In genomic region chr17:57327176-57327970, GRCh38 we compare ENCODE assay signal across 26 cellular contexts.
DNase-seq lines count a peak whose midpoint lies in the region; ATAC-seq, FAIRE-seq and TF ChIP-seq lines count a peak whose summit lies in the region.
"Had no signal": no experiment of that assay in that cellular context is flagged by ENCODE, and none has a peak within 500 bp of the region (broad histone marks: within the 10 kb centered on the region; RNA-seq: fewer than 3 reads in every experiment).

No MANE protein-coding gene starts in this region.

- peaks cover 16 to 38% of the 10 kb centered on the region in 2 experiments for H3K36me3 ChIP-seq in HepG2 (replicated peaks in 1 of 2; ENCODE audit: control insufficient read depth in 1 of 2, insufficient read depth in 2 of 2, low read length in 2 of 2)
- H3K36me3 ChIP-seq in right lobe of liver, result no peaks in the 10 kb centered on the region
- H3K36me3 ChIP-seq in hepatocyte (replicated peaks; ENCODE audit: insufficient read depth, low read depth), result no peaks in the 10 kb centered on the region
- no peaks in the 10 kb centered on the region; the same call in 1 of the 2 replicates for H3K36me3 ChIP-seq in H7 (replicated peaks; ENCODE audit: control insufficient read depth, insufficient read depth, low read length)
- H3K36me3 ChIP-seq: lower lobe of right lung had no signal

- TF ChIP-seq CTCF in HepG2 (CRISPR knock-in tag; IDR thresholded peaks at IDR 0.05) (no peak), right lobe of liver (IDR thresholded peaks at IDR 0.05) (no peak), hepatocyte (IDR thresholded peaks at IDR 0.05; ENCODE audit: poor library complexity) (no peak)

- H3K4me1 ChIP-seq in HepG2 (ENCODE audit: insufficient read depth, low read length) (peaks cover 43% of the 10 kb centered on the region), right lobe of liver (peaks cover 0 to 3% (median 0%) of the 10 kb centered on the region in 4 donors), hepatocyte (ENCODE audit: insufficient read depth) (no peaks in the 10 kb centered on the region)
- H3K4me1 ChIP-seq: lower lobe of right lung had no signal

- 96% methylated on average over 6 of the region's 6 CpGs for WGBS in HepG2 (ENCODE audit: low lambda C conversion rate)
- WGBS in right lobe of liver (ENCODE audit: insufficient coverage, low coverage, low lambda C conversion rate, missing lambda C conversion rate), result 93% methylated on average over 6 of the region's 6 CpGs
- WGBS in hepatocyte (ENCODE audit: low lambda C conversion rate, missing lambda C conversion rate), result 95% methylated on average over 6 of the region's 6 CpGs

- in situ Hi-C loops in HepG2 (cut with HindIII; ENCODE audit: extremely low pct_ligation_motif_present, low pct_unique_long_range_greater_than_20kb), result no loop called here

- H4K20me1 ChIP-seq in HepG2 (ENCODE audit: insufficient read depth, low read length), result peaks cover 6% of the 10 kb centered on the region; the same call in 1 of the 2 replicates
- peaks cover 3% of the 10 kb centered on the region for H4K20me1 ChIP-seq in hepatocyte (ENCODE audit: insufficient read depth, poor library complexity, severe bottlenecking)

- no peak for TF ChIP-seq POLR2A in HepG2 (IDR thresholded peaks at IDR 0.05; ENCODE audit: insufficient read depth in 1 of 2, low read depth in 2 of 2, low read length in 2 of 2)
- TF ChIP-seq POLR2A in right lobe of liver (IDR thresholded peaks at IDR 0.05), result no peak

- no peak overlapping the region for H3K9ac ChIP-seq in HepG2 (ENCODE audit: insufficient read depth, low read depth, low read length)

- POLR2A ChIA-PET in activated CD4-positive, alpha-beta T cell treated with anti-CD3 and anti-CD28 coated beads, Interleukin-2, amount 10 ng/mL, durations not matched to agents 7 days and 5 days (lab: Charles Lee), result interaction anchor here (0.8 kb wide), 1 partner anchor 144 kb away, joined by 3 read pairs; no protein-coding TSS in a partner anchor
- POLR2A ChIA-PET in HepG2 (lab: Yijun Ruan, JAX), result interaction anchor here (1.1 to 1.8 kb wide), 3 partner anchors 28 to 80 kb away, joined by 3 to 5 read pairs (median 4); no protein-coding TSS in a partner anchor

- FAIRE-seq in HepG2 (lab: Jason Lieb, UNC), result peak; percentile 32
- FAIRE-seq: frontal cortex, RCC 7860, small intestine, urothelium cell line had no signal

- H3K4me2 ChIP-seq in HepG2 (ENCODE audit: low read depth, low read length), result no peak overlapping the region
- no peak overlapping the region for H3K4me2 ChIP-seq in hepatocyte

- no peaks in the 10 kb centered on the region for H3K27me3 Mint-ChIP-seq in activated CD4-positive, alpha-beta T cell treated with anti-CD3 and anti-CD28 coated beads, Interleukin-2, amount 10 ng/mL, durations not matched to agents 7 days and 5 days
- no peaks in the 10 kb centered on the region for H3K27me3 Mint-ChIP-seq in stimulated activated naive CD8-positive, alpha-beta T cell treated with anti-CD3 and anti-CD28 coated beads, Interleukin-15, amount 100 ng/mL, for 72 hours
- H3K27me3 Mint-ChIP-seq: naive thymus-derived CD4-positive, alpha-beta T cell had no signal

- ATAC-seq in HepG2, result no peak
- ATAC-seq in right lobe of liver, result no peak
- ATAC-seq in stimulated activated naive CD8-positive, alpha-beta T cell treated with anti-CD3 and anti-CD28 coated beads, Interleukin-15, amount 100 ng/mL, for 72 hours, result peak; percentile 87
- ATAC-seq: lower lobe of right lung; naive thymus-derived CD4-positive, alpha-beta T cell had no signal

- H3K4me3 ChIP-seq in HepG2 (replicated peaks in 1 of 3; ENCODE audit: insufficient read depth in 1 of 3, low read depth in 2 of 3, low read length in 3 of 3) (no peak overlapping the region), right lobe of liver (no peak overlapping the region), hepatocyte (no peak overlapping the region), H7 (ENCODE audit: insufficient read depth, low read depth, low read length) (no peak overlapping the region)
- H3K4me3 ChIP-seq: lower lobe of right lung, stomach had no signal

- TF ChIP-seq EP300 in HepG2 (IDR thresholded peaks at IDR 0.05; ENCODE audit: low read depth in 2 of 2, low read length in 2 of 2) (no peak), HepG2 (CRISPR knock-in tag; IDR thresholded peaks at IDR 0.05; ENCODE audit: borderline replicate concordance) (no peak)

- H3K27ac Mint-ChIP-seq in activated CD4-positive, alpha-beta T cell treated with anti-CD3 and anti-CD28 coated beads, Interleukin-2, amount 10 ng/mL, durations not matched to agents 7 days and 5 days, result no peak overlapping the region
- no peak overlapping the region for H3K27ac Mint-ChIP-seq in stimulated activated naive CD8-positive, alpha-beta T cell treated with anti-CD3 and anti-CD28 coated beads, Interleukin-15, amount 100 ng/mL, for 72 hours
- H3K27ac Mint-ChIP-seq: T-helper 2 cell treated with Interferon-gamma antibody and Interleukin-4, amounts not matched to agents 5 μg/mL and 100 μg/mL, for 36 hours had no signal

- no peaks in the 10 kb centered on the region for H3K27me3 ChIP-seq in HepG2 (ENCODE audit: control insufficient read depth in 1 of 2, insufficient read depth in 2 of 2, low read length in 2 of 2)
- no peaks in the 10 kb centered on the region for H3K27me3 ChIP-seq in right lobe of liver
- no peaks in the 10 kb centered on the region for H3K27me3 ChIP-seq in hepatocyte
- no peaks in the 10 kb centered on the region for H3K27me3 ChIP-seq in H7 (ENCODE audit: control insufficient read depth, insufficient read depth, low read length)
- H3K27me3 ChIP-seq: stomach had no signal

- peak; percentile 11 for DNase-seq in activated CD4-positive, alpha-beta T cell treated with anti-CD3 and anti-CD28 coated beads for 48 hours
- no peak for DNase-seq in activated CD4-positive, alpha-beta T cell treated with anti-CD3 and anti-CD28 coated beads, Interleukin-2, amount 10 ng/mL, durations not matched to agents 7 days and 5 days
- DNase-seq in HepG2 (ENCODE audit: low spot score), result no peak
- no peak for DNase-seq in right lobe of liver
- DNase-seq in hepatocyte (ENCODE audit: low spot score), result no peak
- DNase-seq in stimulated activated naive CD8-positive, alpha-beta T cell treated with anti-CD3 and anti-CD28 coated beads, Interleukin-15, amount 100 ng/mL, for 72 hours, result peak in 1 of 2 donors; percentile 13
- DNase-seq in H7, result no peak
- DNase-seq in HUDEP-2 (lab: John Stamatoyannopoulos, UW; ENCODE audit: unreplicated experiment in 76 of 76), result no peak
- DNase-seq: activated CD4-positive, alpha-beta T cell treated with anti-CD3 and anti-CD28 coated beads for 4 hours; activated gamma-delta T cell treated with Interleukin-2 at 50 U/mL for 16 hours; amniotic stem cell; Calu3; DMS79 treated with DMSO at 0.1 percent for 48 hours; lower lobe of right lung; midbrain; naive thymus-derived CD4-positive, alpha-beta T cell; NCI-H1092; NCI-H187; NCI-H446 treated with DMSO at 0.1 percent for 48 hours; SHP77 treated with DMSO at 0.1 percent for 48 hours; small intestine; stomach had no signal

- BruUV-seq in HepG2 (replicated peaks; lab: Mats Ljungman, UMichigan), result no TSS peak

- H3K27ac ChIP-seq in HepG2 (ENCODE audit: extremely low read length, insufficient read depth, low read length) (no peak overlapping the region), right lobe of liver (no peak overlapping the region), hepatocyte (peak overlapping the region; percentile 70)
- H3K27ac ChIP-seq: lower lobe of right lung, stomach had no signal

- H3K36me3 Mint-ChIP-seq in activated CD4-positive, alpha-beta T cell treated with anti-CD3 and anti-CD28 coated beads, Interleukin-2, amount 10 ng/mL, durations not matched to agents 7 days and 5 days (ENCODE audit: low read depth), result peaks cover 17% of the 10 kb centered on the region

- intact Hi-C loops in HepG2 (cut with micrococcal nuclease; ENCODE audit: unreplicated experiment), result no loop called here
- intact Hi-C loops in right lobe of liver (cut with DNase I), result no loop called here

- H3K79me2 ChIP-seq in HepG2 (ENCODE audit: insufficient read depth, low read length) (peaks cover 26% of the 10 kb centered on the region), hepatocyte (peaks cover 39% of the 10 kb centered on the region)

- H2AFZ ChIP-seq in HepG2 (ENCODE audit: low read length) (no peak overlapping the region), hepatocyte (no peak overlapping the region)

- no peaks in the 10 kb centered on the region for H3K9me3 Mint-ChIP-seq in activated CD4-positive, alpha-beta T cell treated with anti-CD3 and anti-CD28 coated beads, Interleukin-2, amount 10 ng/mL, durations not matched to agents 7 days and 5 days
- no peaks in the 10 kb centered on the region for H3K9me3 Mint-ChIP-seq in stimulated activated naive CD8-positive, alpha-beta T cell treated with anti-CD3 and anti-CD28 coated beads, Interleukin-15, amount 100 ng/mL, for 72 hours
- H3K9me3 Mint-ChIP-seq: naive thymus-derived CD4-positive, alpha-beta T cell; T-helper 2 cell treated with Interferon-gamma antibody and Interleukin-4, amounts not matched to agents 5 μg/mL and 100 μg/mL, for 36 hours had no signal

- H3K9me3 ChIP-seq in HepG2 (ENCODE audit: low read length) (no peaks in the 10 kb centered on the region), right lobe of liver (no peaks in the 10 kb centered on the region), hepatocyte (ENCODE audit: low read depth) (no peaks in the 10 kb centered on the region)
- H3K9me3 ChIP-seq: lower lobe of right lung, stomach had no signal

- H3K4me1 Mint-ChIP-seq in activated CD4-positive, alpha-beta T cell treated with anti-CD3 and anti-CD28 coated beads, Interleukin-2, amount 10 ng/mL, durations not matched to agents 7 days and 5 days, result peaks cover 11% of the 10 kb centered on the region
- peaks cover 52% of the 10 kb centered on the region for H3K4me1 Mint-ChIP-seq in stimulated activated naive CD8-positive, alpha-beta T cell treated with anti-CD3 and anti-CD28 coated beads, Interleukin-15, amount 100 ng/mL, for 72 hours

- TF ChIP-seq RAD21 in HepG2 (CRISPR knock-in tag; IDR thresholded peaks at IDR 0.05), result no peak

- CTCF ChIA-PET in activated CD4-positive, alpha-beta T cell treated with anti-CD3 and anti-CD28 coated beads, Interleukin-2, amount 10 ng/mL, durations not matched to agents 7 days and 5 days (lab: Charles Lee), result no interaction called here
- CTCF ChIA-PET in HepG2 (lab: Yijun Ruan, JAX; ENCODE audit: low intra/inter-chr PET ratio, low total read pairs), result no interaction called here

- no peaks in the 10 kb centered on the region for H3K9me2 ChIP-seq in hepatocyte (replicated peaks; ENCODE audit: insufficient read depth)

- H3K4me3 Mint-ChIP-seq in activated CD4-positive, alpha-beta T cell treated with anti-CD3 and anti-CD28 coated beads, Interleukin-2, amount 10 ng/mL, durations not matched to agents 7 days and 5 days, result no peak overlapping the region
- no peak overlapping the region for H3K4me3 Mint-ChIP-seq in stimulated activated naive CD8-positive, alpha-beta T cell treated with anti-CD3 and anti-CD28 coated beads, Interleukin-15, amount 100 ng/mL, for 72 hours
- H3K4me3 Mint-ChIP-seq: naive thymus-derived CD4-positive, alpha-beta T cell; T-helper 2 cell treated with Interferon-gamma antibody and Interleukin-4, amounts not matched to agents 5 μg/mL and 100 μg/mL, for 36 hours had no signal
